In the genomic region with DNA sequence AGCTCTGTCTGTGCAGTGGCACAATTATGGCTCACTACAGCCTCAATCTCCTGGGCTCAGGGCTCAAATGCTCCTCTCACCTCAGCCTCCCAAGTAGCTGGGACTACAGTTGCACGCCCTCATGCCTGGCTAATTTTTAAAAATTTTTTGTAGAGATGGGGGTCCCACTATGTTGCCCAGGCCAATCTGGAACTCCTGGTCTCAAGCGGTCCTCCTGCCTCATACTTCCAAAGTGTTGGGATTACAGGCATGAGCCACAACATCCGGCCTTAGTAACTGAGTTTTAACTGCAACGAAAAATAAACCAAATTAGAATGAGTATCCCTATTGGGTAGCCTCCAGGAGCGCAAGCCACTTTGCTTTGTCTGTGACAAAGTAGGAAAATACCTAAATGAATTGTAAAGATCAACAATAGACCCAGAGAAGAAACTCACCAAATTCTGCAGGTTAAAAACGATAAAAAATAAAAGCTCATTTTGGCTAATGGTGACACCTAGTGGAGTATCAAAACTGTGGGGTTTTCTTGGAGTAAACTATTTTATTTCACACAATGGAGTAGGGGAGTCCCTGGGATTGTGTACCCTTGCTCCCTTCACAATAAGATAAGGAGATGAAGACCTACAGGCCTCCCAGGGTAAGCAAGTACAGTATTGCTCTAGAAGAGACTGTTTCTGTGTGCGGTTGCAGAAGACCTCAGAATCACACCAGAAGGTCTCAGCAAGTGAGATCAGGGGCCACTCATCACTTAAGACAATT, we compare ENCODE assay signal across 8 cellular contexts. TPM values are rescaled to one million over a fixed set of nuclear protein-coding genes. Genes with fewer than 3 reads are reported as not detected.
DNase-seq lines count a peak whose midpoint lies in the region; ATAC-seq lines count a peak whose summit lies in the region.

No MANE protein-coding gene starts in this region.

- H3K27ac ChIP-seq in right cardiac atrium (ENCODE audit: low read length), result no peak overlapping the region

- no peaks in the 10 kb centered on the region for H3K27me3 ChIP-seq in adipocyte (replicated peaks; ENCODE audit: control insufficient read depth, insufficient read depth, low read length)
- no peaks in the 10 kb centered on the region for H3K27me3 ChIP-seq in right cardiac atrium (ENCODE audit: control insufficient read depth, insufficient read depth)

- H3K9ac ChIP-seq in adipocyte (ENCODE audit: low read length), result no peak overlapping the region

- ATAC-seq in right cardiac atrium (peak; percentile 41 to 52), HG02623 (IDR thresholded peaks at IDR 0.05; ENCODE audit: unreplicated experiment) (no peak), GM21825 (IDR thresholded peaks at IDR 0.05; ENCODE audit: unreplicated experiment) (no peak)
- ATAC-seq in stimulated activated effector memory CD8-positive, alpha-beta T cell treated with anti-CD3 and anti-CD28 coated beads, Interleukin-12 subunit alpha, Interleukin-12 subunit beta, amount 100 ng/mL, for 72 hours, result peak; percentile 33

- DNase-seq in NCI-H2171 treated with DMSO at 0.1 percent for 48 hours (lab: John Stamatoyannopoulos, UW) (peak; percentile 63), NCI-H2171 (lab: John Stamatoyannopoulos, UW) (no peak), NCI-H146 (lab: John Stamatoyannopoulos, UW) (peak; percentile 12), adipocyte (ENCODE audit: low read depth) (peak; percentile 80), right cardiac atrium (no peak)
- no peak for DNase-seq in stimulated activated effector memory CD8-positive, alpha-beta T cell treated with anti-CD3 and anti-CD28 coated beads, Interleukin-12 subunit alpha, Interleukin-12 subunit beta, amount 100 ng/mL, for 72 hours (ENCODE audit: low spot score in 2 of 2)

- no peaks in the 10 kb centered on the region for H3K9me3 ChIP-seq in adipocyte (ENCODE audit: control insufficient read depth, low read length)
- no peaks in the 10 kb centered on the region for H3K9me3 ChIP-seq in right cardiac atrium (ENCODE audit: control insufficient read depth, low read length)

- H3K4me3 ChIP-seq in adipocyte (ENCODE audit: low read length) (no peak overlapping the region), right cardiac atrium (ENCODE audit: low read length) (no peak overlapping the region)

- 55% methylated on average over 7 of the region's 7 CpGs for WGBS in right cardiac atrium

- H3K36me3 ChIP-seq in adipocyte (ENCODE audit: control insufficient read depth, insufficient read depth, low read length, severe bottlenecking), result no peaks in the 10 kb centered on the region

- H3K9me3 Mint-ChIP-seq in stimulated activated effector memory CD8-positive, alpha-beta T cell treated with anti-CD3 and anti-CD28 coated beads, Interleukin-12 subunit alpha, Interleukin-12 subunit beta, amount 100 ng/mL, for 72 hours, result no peaks in the 10 kb centered on the region

- peaks cover 6% of the 10 kb centered on the region for H3K4me1 ChIP-seq in adipocyte (ENCODE audit: control insufficient read depth, insufficient read depth, low read length)
- H3K4me1 ChIP-seq in right cardiac atrium (ENCODE audit: control insufficient read depth, insufficient read depth, low read length), result no peaks in the 10 kb centered on the region

- H3K4me3 Mint-ChIP-seq in stimulated activated effector memory CD8-positive, alpha-beta T cell treated with anti-CD3 and anti-CD28 coated beads, Interleukin-12 subunit alpha, Interleukin-12 subunit beta, amount 100 ng/mL, for 72 hours, result no peak overlapping the region

- intact Hi-C loops in right cardiac atrium (cut with DNase I), result loop anchor here in 3 of 4 donors (2.0 to 10.0 kb wide), 3 partner anchors 114 to 238 kb away; no protein-coding TSS in a partner anchor

- no peaks in the 10 kb centered on the region for H3K36me3 Mint-ChIP-seq in stimulated activated effector memory CD8-positive, alpha-beta T cell treated with anti-CD3 and anti-CD28 coated beads, Interleukin-12 subunit alpha, Interleukin-12 subunit beta, amount 100 ng/mL, for 72 hours

- H3K27ac Mint-ChIP-seq in stimulated activated effector memory CD8-positive, alpha-beta T cell treated with anti-CD3 and anti-CD28 coated beads, Interleukin-12 subunit alpha, Interleukin-12 subunit beta, amount 100 ng/mL, for 72 hours, result no peak overlapping the region

- peaks cover 6% of the 10 kb centered on the region for H3K4me1 Mint-ChIP-seq in stimulated activated effector memory CD8-positive, alpha-beta T cell treated with anti-CD3 and anti-CD28 coated beads, Interleukin-12 subunit alpha, Interleukin-12 subunit beta, amount 100 ng/mL, for 72 hours

RNA-seq across cellular contexts. Expression of gene CA12, which starts 21.0 kb away (rescaled TPM):
- 1 to 10 TPM in 1 of 4 donors, under 1 TPM in 3; 0.33 to 1.2 (median 0.71) TPM for total RNA-seq in right cardiac atrium
- polyA plus RNA-seq in right cardiac atrium, result 0.75 TPM

Comparison
In these comparisons a context has a peak if more than half of its experiments do, and no peak if none do; other contexts are left out.
1. DNase-seq: peak in NCI-H2171 treated with DMSO at 0.1 percent for 48 hours (single experiment), NCI-H146 (single experiment) and adipocyte (single experiment); none in NCI-H2171 (single experiment), right cardiac atrium (0 of 3) and stimulated activated effector memory CD8-positive, alpha-beta T cell treated with anti-CD3 and anti-CD28 coated beads, Interleukin-12 subunit alpha, Interleukin-12 subunit beta, amount 100 ng/mL, for 72 hours (0 of 2).
2. ATAC-seq: peak in right cardiac atrium (2 of 2) and stimulated activated effector memory CD8-positive, alpha-beta T cell treated with anti-CD3 and anti-CD28 coated beads, Interleukin-12 subunit alpha, Interleukin-12 subunit beta, amount 100 ng/mL, for 72 hours (single experiment); none in HG02623 (single experiment) and GM21825 (single experiment).